In the genomic region with DNA sequence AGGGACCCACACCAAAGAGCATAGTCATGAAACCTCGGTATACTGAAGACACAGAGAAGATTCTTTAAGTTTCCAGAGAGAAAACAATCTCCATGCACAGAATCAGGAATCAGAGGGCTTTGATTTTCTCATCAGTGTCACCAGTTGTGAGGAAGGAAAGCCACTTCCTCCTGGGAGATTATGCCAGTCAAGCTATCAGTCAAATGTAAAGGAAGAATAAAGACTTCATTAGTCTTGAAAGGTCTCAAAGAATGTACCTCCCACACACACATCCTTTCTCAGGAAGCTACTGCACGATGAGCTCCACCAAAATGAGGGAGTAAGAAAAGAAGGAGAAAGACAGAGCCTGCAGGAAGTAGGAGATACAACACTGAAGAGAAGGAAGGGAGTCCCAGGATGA, we compare ENCODE assay signal across 14 cellular contexts.
A peak's percentile ranks its signal among the peaks of the same experiment; 100 is the strongest.
DNase-seq lines count a peak whose midpoint lies in the region; TF ChIP-seq lines count a peak whose summit lies in the region.
"Had no signal": no experiment of that assay in that cellular context is flagged by ENCODE, and none has a peak within 500 bp of the region (broad histone marks: within the 10 kb centered on the region; RNA-seq: fewer than 3 reads in every experiment).

No MANE protein-coding gene starts in this region.

- H3K9ac ChIP-seq in BLaER1 treated with 17β-estradiol and CSF1 and Interleukin-3, amounts not matched to agents 10 nM and 100 nM: no peak overlapping the region
- H3K9ac ChIP-seq in neural cell (ENCODE audit: low read length): no peak overlapping the region

- H3F3A ChIP-seq in neural cell (ENCODE audit: insufficient read depth, low read length, poor library complexity, severe bottlenecking): no peaks in the 10 kb centered on the region

- no peaks in the 10 kb centered on the region for H4K20me1 ChIP-seq in BLaER1 treated with 17β-estradiol and CSF1 and Interleukin-3, amounts not matched to agents 10 nM and 100 nM
- H4K20me1 ChIP-seq in neural cell (ENCODE audit: insufficient read depth): no peaks in the 10 kb centered on the region

- TF ChIP-seq CTCF in A673 (conservative IDR thresholded peaks at IDR 0.05; ENCODE audit: low read depth, low read length) (no peak), HL-60 (IDR thresholded peaks at IDR 0.05; ENCODE audit: insufficient read depth, low read length) (no peak), neural cell (IDR thresholded peaks at IDR 0.05; ENCODE audit: poor library complexity, severe bottlenecking) (no peak), adrenal gland (IDR thresholded peaks at IDR 0.05) (no peak)

- H2AFZ ChIP-seq in neural cell (ENCODE audit: low read depth, low read length): no peak overlapping the region

- no peak for TF ChIP-seq POLR2A in adrenal gland (IDR thresholded peaks at IDR 0.05)

- BruUV-seq in A673 (replicated peaks; lab: Mats Ljungman, UMichigan): no TSS peak

- POLR2A ChIA-PET in A673 (lab: Charles Lee; ENCODE audit: low non-redundant PET): no interaction called here

- intact Hi-C loops in A673 (cut with micrococcal nuclease; ENCODE audit: unreplicated experiment): no loop called here
- intact Hi-C loops in adrenal gland (cut with DNase I): no loop called here

- CTCF ChIA-PET in A673 (lab: Charles Lee): no interaction called here

- H3K9me3 ChIP-seq in A673 (ENCODE audit: low read depth, low read length, poor library complexity, severe bottlenecking): no peaks in the 10 kb centered on the region
- H3K9me3 ChIP-seq in BLaER1 treated with 17β-estradiol and CSF1 and Interleukin-3, amounts not matched to agents 10 nM and 100 nM (replicated peaks in 1 of 11): peaks cover 0 to 22% (median 4%) of the 10 kb centered on the region in 11 experiments; a peak in 5 of 22 replicates
- no peaks in the 10 kb centered on the region for H3K9me3 ChIP-seq in neural cell (ENCODE audit: low read length)
- no peaks in the 10 kb centered on the region for H3K9me3 ChIP-seq in adrenal gland (replicated peaks in 1 of 3)
- H3K9me3 ChIP-seq: BE2C, HAP-1 had no signal

- no peak for TF ChIP-seq RAD21 in neural cell (conservative IDR thresholded peaks at IDR 0.05)

- no peaks in the 10 kb centered on the region for H3K9me2 ChIP-seq in neural cell (ENCODE audit: insufficient read depth, low read length)

- H3K79me2 ChIP-seq in neural cell (replicated peaks; ENCODE audit: insufficient read depth, low read length): no peaks in the 10 kb centered on the region

- H3K4me3 ChIP-seq in A673 (ENCODE audit: low read depth, low read length, poor library complexity, severe bottlenecking) (no peak overlapping the region), HL-60 (replicated peaks; ENCODE audit: insufficient read depth, low read length) (no peak overlapping the region), neural cell (ENCODE audit: low read length) (no peak overlapping the region), adrenal gland (no peak overlapping the region)
- H3K4me3 ChIP-seq in BLaER1 treated with 17β-estradiol and CSF1 and Interleukin-3, amounts not matched to agents 10 nM and 100 nM: no peak overlapping the region
- H3K4me3 ChIP-seq: HAP-1 had no signal

- DNase-seq in A673 (ENCODE audit: low spot score) (peak; percentile 67), HL-60 (ENCODE audit: low read depth in 1 of 2, low spot score in 1 of 2) (no peak), adrenal gland (no peak), kidney glomerular epithelial cell (lab: John Stamatoyannopoulos, UW) (no peak), retina (no peak)
- DNase-seq: ACHN; BE2C; CD8-positive, alpha-beta T cell; COR-L47; IMR-90; KBM-7 had no signal

- peak overlapping the region; percentile 10 to 52 (median 35); a peak in 18 of 22 replicates for H3K4me2 ChIP-seq in BLaER1 treated with 17β-estradiol and CSF1 and Interleukin-3, amounts not matched to agents 10 nM and 100 nM
- H3K4me2 ChIP-seq in neural cell (ENCODE audit: low read length): no peak overlapping the region

- WGBS in adrenal gland, 4 donors: 66 to 79% (median 70%) methylated on average over 2 of the region's 2 CpGs

- peaks cover 5% of the 10 kb centered on the region for H3K4me1 ChIP-seq in A673 (ENCODE audit: insufficient read depth, low read length, poor library complexity, severe bottlenecking)
- peaks cover 8 to 21% (median 11%) of the 10 kb centered on the region in 10 experiments; a peak in 19 of 20 replicates for H3K4me1 ChIP-seq in BLaER1 treated with 17β-estradiol and CSF1 and Interleukin-3, amounts not matched to agents 10 nM and 100 nM
- H3K4me1 ChIP-seq in adrenal gland (replicated peaks in 1 of 2): no peaks in the 10 kb centered on the region
- H3K4me1 ChIP-seq: BE2C, HAP-1 had no signal

- no peaks in the 10 kb centered on the region for H3K36me3 ChIP-seq in A673 (ENCODE audit: insufficient read depth, low read length, poor library complexity, severe bottlenecking)
- no peaks in the 10 kb centered on the region for H3K36me3 ChIP-seq in BLaER1 treated with 17β-estradiol and CSF1 and Interleukin-3, amounts not matched to agents 10 nM and 100 nM
- no peaks in the 10 kb centered on the region for H3K36me3 ChIP-seq in neural cell (ENCODE audit: insufficient read depth, low read length)
- H3K36me3 ChIP-seq in adrenal gland (replicated peaks in 1 of 2): no peaks in the 10 kb centered on the region
- H3K36me3 ChIP-seq: BE2C, HAP-1 had no signal

- H3K27me3 ChIP-seq in A673 (replicated peaks; ENCODE audit: insufficient read depth, low read depth, low read length, poor library complexity) (no peaks in the 10 kb centered on the region), HL-60 (ENCODE audit: insufficient read depth, poor library complexity, severe bottlenecking) (no peaks in the 10 kb centered on the region), neural cell (ENCODE audit: insufficient read depth, low read depth, low read length) (no peaks in the 10 kb centered on the region), adrenal gland (no peaks in the 10 kb centered on the region)
- H3K27me3 ChIP-seq in BLaER1 treated with 17β-estradiol and CSF1 and Interleukin-3, amounts not matched to agents 10 nM and 100 nM: no peaks in the 10 kb centered on the region
- H3K27me3 ChIP-seq: BE2C had no signal

- no peak overlapping the region for H3K27ac ChIP-seq in A673 (ENCODE audit: low read depth, low read length, poor library complexity, severe bottlenecking)
- H3K27ac ChIP-seq in BLaER1 treated with 17β-estradiol and CSF1 and Interleukin-3, amounts not matched to agents 10 nM and 100 nM: no peak overlapping the region
- 0 out of 2 replicates have a peak overlapping the region, but pooled peaks have one; percentile 14 for H3K27ac ChIP-seq in HL-60 (replicated peaks)
- peak overlapping the region; percentile 49 for H3K27ac ChIP-seq in neural cell (ENCODE audit: low read length)
- H3K27ac ChIP-seq in adrenal gland: no peak overlapping the region

- TF ChIP-seq EP300 in neural cell (conservative IDR thresholded peaks at IDR 0.05; ENCODE audit: poor library complexity, severe bottlenecking): peak; percentile 22

TF ChIP-seq in neural cell, 6 proteins besides CTCF, POLR2A, EP300 and RAD21:
- TF ChIP-seq EZH2 (IDR thresholded peaks at IDR 0.05; ENCODE audit: borderline replicate concordance, insufficient read depth, low read length, poor library complexity, severe bottlenecking) (no peak), SMC3 (conservative IDR thresholded peaks at IDR 0.05; ENCODE audit: poor library complexity) (no peak), POLR2AphosphoS5 (IDR thresholded peaks at IDR 0.05) (peak; percentile 32), MXI1 (conservative IDR thresholded peaks at IDR 0.05; ENCODE audit: poor library complexity, severe bottlenecking) (no peak), TAF1 (IDR thresholded peaks at IDR 0.05; ENCODE audit: low read depth) (no peak)
- TF ChIP-seq, protein P1, sequence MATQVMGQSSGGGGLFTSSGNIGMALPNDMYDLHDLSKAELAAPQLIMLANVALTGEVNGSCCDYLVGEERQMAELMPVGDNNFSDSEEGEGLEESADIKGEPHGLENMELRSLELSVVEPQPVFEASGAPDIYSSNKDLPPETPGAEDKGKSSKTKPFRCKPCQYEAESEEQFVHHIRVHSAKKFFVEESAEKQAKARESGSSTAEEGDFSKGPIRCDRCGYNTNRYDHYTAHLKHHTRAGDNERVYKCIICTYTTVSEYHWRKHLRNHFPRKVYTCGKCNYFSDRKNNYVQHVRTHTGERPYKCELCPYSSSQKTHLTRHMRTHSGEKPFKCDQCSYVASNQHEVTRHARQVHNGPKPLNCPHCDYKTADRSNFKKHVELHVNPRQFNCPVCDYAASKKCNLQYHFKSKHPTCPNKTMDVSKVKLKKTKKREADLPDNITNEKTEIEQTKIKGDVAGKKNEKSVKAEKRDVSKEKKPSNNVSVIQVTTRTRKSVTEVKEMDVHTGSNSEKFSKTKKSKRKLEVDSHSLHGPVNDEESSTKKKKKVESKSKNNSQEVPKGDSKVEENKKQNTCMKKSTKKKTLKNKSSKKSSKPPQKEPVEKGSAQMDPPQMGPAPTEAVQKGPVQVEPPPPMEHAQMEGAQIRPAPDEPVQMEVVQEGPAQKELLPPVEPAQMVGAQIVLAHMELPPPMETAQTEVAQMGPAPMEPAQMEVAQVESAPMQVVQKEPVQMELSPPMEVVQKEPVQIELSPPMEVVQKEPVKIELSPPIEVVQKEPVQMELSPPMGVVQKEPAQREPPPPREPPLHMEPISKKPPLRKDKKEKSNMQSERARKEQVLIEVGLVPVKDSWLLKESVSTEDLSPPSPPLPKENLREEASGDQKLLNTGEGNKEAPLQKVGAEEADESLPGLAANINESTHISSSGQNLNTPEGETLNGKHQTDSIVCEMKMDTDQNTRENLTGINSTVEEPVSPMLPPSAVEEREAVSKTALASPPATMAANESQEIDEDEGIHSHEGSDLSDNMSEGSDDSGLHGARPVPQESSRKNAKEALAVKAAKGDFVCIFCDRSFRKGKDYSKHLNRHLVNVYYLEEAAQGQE (IDR thresholded peaks at IDR 0.05; ENCODE audit: borderline replicate concordance): no peak

Comparison
In these comparisons a context has a peak if more than half of its experiments do, and no peak if none do; other contexts are left out.
1. H3K27ac ChIP-seq: peak in HL-60 (single experiment) and neural cell (single experiment); none in A673 (single experiment), BLaER1 treated with 17β-estradiol and CSF1 and Interleukin-3, amounts not matched to agents 10 nM and 100 nM (0 of 11) and adrenal gland (0 of 5).